8 cellular contexts compared by ENCODE assay signal in genomic region chr16:31471875-31472558, GRCh38. TPM values are rescaled to one million over a fixed set of nuclear protein-coding genes. Genes with fewer than 3 reads are reported as not detected.
DNase-seq lines count a peak whose midpoint lies in the region; ATAC-seq, FAIRE-seq and TF ChIP-seq lines count a peak whose summit lies in the region.

TGFB1I1 (plus strand) TSS chr16:31472152; CDS start chr16:31472189, 37 bp downstream.

- H3K4me1 Mint-ChIP-seq in Calu3 (ENCODE audit: low read depth, unreplicated experiment): peaks cover 20% of the 10 kb centered on the region

- H3K27me3 Mint-ChIP-seq in Calu3 (ENCODE audit: unreplicated experiment): no peaks in the 10 kb centered on the region

- H3K36me3 ChIP-seq in bronchial epithelial cell (ENCODE audit: control insufficient read depth, insufficient read depth, low read length) (peaks cover 16% of the 10 kb centered on the region), small intestine (ENCODE audit: control insufficient read depth in 2 of 2, insufficient read depth in 2 of 2, low read length in 2 of 2) (no peaks in the 10 kb centered on the region)

- no peaks in the 10 kb centered on the region for H3K9me3 ChIP-seq in small intestine (ENCODE audit: control insufficient read depth, low read depth)

- H3K27ac ChIP-seq in small intestine (ENCODE audit: low read depth in 1 of 2, low read length in 1 of 2): peak within 1 kb of the TSS in 1 of 2 donors; percentile 92

- BruUV-seq in Calu3 (replicated peaks; lab: Mats Ljungman, UMichigan): no TSS peak

- intact Hi-C loops in Calu3 (cut with micrococcal nuclease; ENCODE audit: unreplicated experiment): no loop called here

- no peaks in the 10 kb centered on the region for H3K9me3 Mint-ChIP-seq in Calu3 (ENCODE audit: low read depth, unreplicated experiment)

- no peak for ATAC-seq in GM18867 (IDR thresholded peaks at IDR 0.05; ENCODE audit: unreplicated experiment)

- peak within 1 kb of the TSS; percentile 78 for H3K4me3 Mint-ChIP-seq in Calu3 (ENCODE audit: low read depth, unreplicated experiment)

- H3K4me3 ChIP-seq in bronchial epithelial cell (ENCODE audit: low read depth, low read length): peak within 1 kb of the TSS; percentile 69
- peak within 1 kb of the TSS; percentile 33 to 68 for H3K4me3 ChIP-seq in small intestine (ENCODE audit: low read depth in 1 of 2, low read length in 2 of 2)

- no peak for TF ChIP-seq CTCF in Calu3 (IDR thresholded peaks at IDR 0.05; ENCODE audit: unreplicated experiment)
- TF ChIP-seq CTCF in bronchial epithelial cell (IDR thresholded peaks at IDR 0.05; ENCODE audit: insufficient read depth, low read length, severe bottlenecking): no peak

- 1 to 4% (median 2%) methylated on average over 35 to 59 of the region's 59 CpGs for WGBS in small intestine, 3 donors

- CTCF ChIA-PET in Calu3 (lab: Charles Lee): interaction anchor here (1.0 kb wide), 1 partner anchor 11 kb away, joined by 4 read pairs; no protein-coding TSS in a partner anchor

- peak; percentile 41 for DNase-seq in Calu3
- DNase-seq in NCI-H146 treated with DMSO at 0.1 percent for 48 hours (lab: John Stamatoyannopoulos, UW; ENCODE audit: unreplicated experiment): peak; percentile 15
- peak; percentile 32 for DNase-seq in bronchial epithelial cell (ENCODE audit: low read depth)
- DNase-seq in iPS-NIHi7 (ENCODE audit: extremely low spot score): peak; percentile 49
- DNase-seq in small intestine: no peak
- DNase-seq in DMS114 treated with DMSO at 0.1 percent for 48 hours (lab: John Stamatoyannopoulos, UW; ENCODE audit: unreplicated experiment): no peak
- DNase-seq in NCI-H2196 (lab: John Stamatoyannopoulos, UW; ENCODE audit: unreplicated experiment): no peak

- H3K27ac Mint-ChIP-seq in Calu3 (ENCODE audit: unreplicated experiment): peak within 1 kb of the TSS; percentile 75

- H3K27me3 ChIP-seq in bronchial epithelial cell (ENCODE audit: control insufficient read depth, insufficient read depth, low read length) (no peaks in the 10 kb centered on the region), small intestine (ENCODE audit: control insufficient read depth in 2 of 2, insufficient read depth in 2 of 2, low read length in 2 of 2) (no peaks in the 10 kb centered on the region)

- FAIRE-seq in bronchial epithelial cell (lab: Jason Lieb, UNC): no peak
- no peak for FAIRE-seq in small intestine (lab: Jason Lieb, UNC)

- peaks cover 2 to 4% of the 10 kb centered on the region in 2 donors for H3K4me1 ChIP-seq in small intestine (ENCODE audit: control insufficient read depth in 2 of 2, insufficient read depth in 1 of 2, low read depth in 1 of 2, low read length in 1 of 2)

- peaks cover 30% of the 10 kb centered on the region for H3K36me3 Mint-ChIP-seq in Calu3 (ENCODE audit: insufficient read depth, unreplicated experiment)

RNA-seq across cellular contexts. Expression of gene TGFB1I1, which starts in this region (rescaled TPM):
- total RNA-seq in Calu3 (2022) (14.5 and 18.7 TPM in 2 replicates), bronchial epithelial cell (1.6 and 2.8 TPM in 2 replicates)
- polyA plus RNA-seq in small intestine: 10 to 100 TPM in 1 of 3 donors, 1 to 10 TPM in 2; 1.6 to 20.1 (median 7.8) TPM

Comparison
In these comparisons a context has a peak if more than half of its experiments do, and no peak if none do; other contexts are left out.
1. DNase-seq: peak in Calu3 (single experiment), NCI-H146 treated with DMSO at 0.1 percent for 48 hours (single experiment), bronchial epithelial cell (single experiment) and iPS-NIHi7 (single experiment); none in small intestine (single experiment), DMS114 treated with DMSO at 0.1 percent for 48 hours (single experiment) and NCI-H2196 (single experiment).